Comparison of ENCODE assay signal across 14 cellular contexts in the genomic region with DNA sequence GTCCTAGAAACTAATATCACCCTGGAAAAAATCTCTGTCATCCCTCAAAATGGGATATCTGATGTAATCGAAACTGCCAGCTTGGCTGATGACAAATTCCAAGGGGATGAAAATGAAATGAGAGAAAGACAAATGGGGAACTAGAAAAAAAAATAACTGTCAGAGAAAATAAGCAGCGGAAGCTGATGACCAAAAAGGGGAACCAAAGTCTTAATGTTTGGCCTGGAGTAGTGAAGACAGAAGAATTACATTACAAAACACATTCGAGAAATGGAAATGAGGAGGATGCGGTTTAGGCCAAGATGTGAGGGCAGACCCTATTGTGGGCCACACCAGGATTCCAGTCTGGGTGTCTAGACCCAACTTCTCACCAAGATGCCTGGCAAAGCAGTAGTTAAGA. TPM values are rescaled to one million over a fixed set of nuclear protein-coding genes. Genes with fewer than 3 reads are reported as not detected.
DNase-seq lines count a peak whose midpoint lies in the region; ATAC-seq and TF ChIP-seq lines count a peak whose summit lies in the region.
"Had no signal": no experiment of that assay in that cellular context is flagged by ENCODE, and none has a peak within 500 bp of the region (broad histone marks: within the 10 kb centered on the region; RNA-seq: fewer than 3 reads in every experiment).

No MANE protein-coding gene starts in this region.

- no peak overlapping the region for H3K4me2 ChIP-seq in osteoblast (ENCODE audit: insufficient read depth, low read length)

- no peak for TF ChIP-seq CTCF in osteoblast (IDR thresholded peaks at IDR 0.05; ENCODE audit: extremely low read depth, low read depth, low read length)

- no peaks in the 10 kb centered on the region for H3K9me3 Mint-ChIP-seq in stimulated activated memory B cell treated with anti-CD40 and anti-IgM and Interleukin-4, amounts not matched to agents 10 μg/mL and 1 μg/mL and 100 μg/mL, for 72 hours
- H3K9me3 Mint-ChIP-seq: CD8-positive, alpha-beta T cell; mesothelial cell of epicardium had no signal

- no peaks in the 10 kb centered on the region for H3K9me3 ChIP-seq in osteoblast (ENCODE audit: low read depth, low read length)

- H3K4me3 Mint-ChIP-seq in stimulated activated memory B cell treated with anti-CD40 and anti-IgM and Interleukin-4, amounts not matched to agents 10 μg/mL and 1 μg/mL and 100 μg/mL, for 72 hours: no peak overlapping the region
- H3K4me3 Mint-ChIP-seq: CD8-positive, alpha-beta T cell; mesothelial cell of epicardium had no signal

- H3K27ac Mint-ChIP-seq in stimulated activated memory B cell treated with anti-CD40 and anti-IgM and Interleukin-4, amounts not matched to agents 10 μg/mL and 1 μg/mL and 100 μg/mL, for 72 hours: peak overlapping the region; percentile 30
- H3K27ac Mint-ChIP-seq: CD8-positive, alpha-beta T cell; mesothelial cell of epicardium had no signal

- H3K4me3 ChIP-seq in osteoblast (ENCODE audit: insufficient read depth, low read length): no peak overlapping the region

- peaks cover 13% of the 10 kb centered on the region for H3K4me1 ChIP-seq in osteoblast (ENCODE audit: insufficient read depth, low read length)

- intact Hi-C loops in left ventricle myocardium superior (cut with micrococcal nuclease): no loop called here

- H3K36me3 ChIP-seq in osteoblast (ENCODE audit: insufficient read depth, low read length): no peaks in the 10 kb centered on the region

- no peaks in the 10 kb centered on the region for H3K27me3 ChIP-seq in osteoblast (ENCODE audit: insufficient read depth, low read length)

- peak; percentile 93 for DNase-seq in SIG-M5 treated with dmso at 0.1 percent for 504 hours (lab: John Stamatoyannopoulos, UW; ENCODE audit: unreplicated experiment)
- DNase-seq in left ventricle myocardium superior: no peak
- no peak for DNase-seq in germinal center (ENCODE audit: low spot score)
- DNase-seq in osteoblast (ENCODE audit: insufficient read length, low spot score, missing footprints): no peak
- DNase-seq: activated CD4-positive, CD25-positive, alpha-beta regulatory T cell; activated T-cell treated with anti-CD3 and anti-CD28 coated beads for 4 hours; CD8-positive, alpha-beta T cell; NCI-H2107; RPMI8226 had no signal

- no peaks in the 10 kb centered on the region for H3K79me2 ChIP-seq in osteoblast (ENCODE audit: insufficient read depth, low read length)

- no peak overlapping the region for H3K27ac ChIP-seq in osteoblast (ENCODE audit: low read depth, low read length)

- H3K4me1 Mint-ChIP-seq in stimulated activated memory B cell treated with anti-CD40 and anti-IgM and Interleukin-4, amounts not matched to agents 10 μg/mL and 1 μg/mL and 100 μg/mL, for 72 hours: peaks cover 9% of the 10 kb centered on the region

- H3K27me3 Mint-ChIP-seq in stimulated activated memory B cell treated with anti-CD40 and anti-IgM and Interleukin-4, amounts not matched to agents 10 μg/mL and 1 μg/mL and 100 μg/mL, for 72 hours: no peaks in the 10 kb centered on the region

- H3K36me3 Mint-ChIP-seq in stimulated activated memory B cell treated with anti-CD40 and anti-IgM and Interleukin-4, amounts not matched to agents 10 μg/mL and 1 μg/mL and 100 μg/mL, for 72 hours: no peaks in the 10 kb centered on the region
- H3K36me3 Mint-ChIP-seq: CD8-positive, alpha-beta T cell; mesothelial cell of epicardium had no signal

- no peak overlapping the region for H2AFZ ChIP-seq in osteoblast (ENCODE audit: low read length)

- peak; percentile 46 for ATAC-seq in HG03135 (IDR thresholded peaks at IDR 0.05; ENCODE audit: unreplicated experiment)
- ATAC-seq in left ventricle myocardium superior: peak; percentile 31
- peak; percentile 76 for ATAC-seq in stimulated activated memory B cell treated with anti-CD40 and anti-IgM and Interleukin-4, amounts not matched to agents 10 μg/mL and 1 μg/mL and 100 μg/mL, for 72 hours
- no peak for ATAC-seq in HG03097 (IDR thresholded peaks at IDR 0.05; ENCODE audit: low FRiP score, unreplicated experiment)
- ATAC-seq in GM21390 (IDR thresholded peaks at IDR 0.05; ENCODE audit: unreplicated experiment): no peak
- ATAC-seq: CD8-positive, alpha-beta T cell had no signal

- no peaks in the 10 kb centered on the region for H4K20me1 ChIP-seq in osteoblast (ENCODE audit: insufficient read depth, low read length)

RNA-seq across cellular contexts. Expression of a gene that starts 12.5 kb away (rescaled TPM):
- total RNA-seq in left ventricle myocardium superior: 22.3 TPM
- 56.3 and 70.9 TPM in 2 replicates for total RNA-seq in osteoblast
- total RNA-seq: CD8-positive, alpha-beta T cell had no signal

RNA-seq across cellular contexts. Expression of a gene that starts 27.5 kb away (rescaled TPM):
- total RNA-seq in left ventricle myocardium superior: not detected
- total RNA-seq in osteoblast: 0.29 and 0.36 TPM in 2 replicates
- total RNA-seq: CD8-positive, alpha-beta T cell; mesothelial cell of epicardium had no signal

RNA-seq across cellular contexts. Expression of a gene that starts 43.0 kb away (rescaled TPM):
- total RNA-seq in left ventricle myocardium superior (5.4 TPM), osteoblast (not detected in 2 replicates)
- total RNA-seq: CD8-positive, alpha-beta T cell; mesothelial cell of epicardium had no signal

Comparison
In these comparisons a context has a peak if more than half of its experiments do, and no peak if none do; other contexts are left out.
1. ATAC-seq: peak in HG03135 (single experiment), left ventricle myocardium superior (single experiment) and stimulated activated memory B cell treated with anti-CD40 and anti-IgM and Interleukin-4, amounts not matched to agents 10 μg/mL and 1 μg/mL and 100 μg/mL, for 72 hours (single experiment); none in HG03097 (single experiment) and GM21390 (single experiment).